ENCODE assay signal across 2 cellular contexts in genomic region chr5:10591159-10591558, GRCh38.
TF ChIP-seq lines count a peak whose summit lies in the region.

No MANE protein-coding gene starts in this region.

TF ChIP-seq in HCT116, 20 proteins besides CTCF, POLR2A, EP300 and RAD21:
- TF ChIP-seq SP1 (IDR thresholded peaks at IDR 0.05; ENCODE audit: low read depth) (no peak), MAX (IDR thresholded peaks at IDR 0.05) (no peak), SIN3A (IDR thresholded peaks at IDR 0.05; ENCODE audit: low read depth) (no peak), SRF (IDR thresholded peaks at IDR 0.05; ENCODE audit: low read depth) (no peak), ZBTB33 (IDR thresholded peaks at IDR 0.05; ENCODE audit: extremely low read depth, insufficient replicate concordance, low read length) (no peak), REST (IDR thresholded peaks at IDR 0.05; ENCODE audit: low read depth) (no peak), ELF1 (IDR thresholded peaks at IDR 0.05; ENCODE audit: borderline replicate concordance, low read depth) (no peak), POLR2AphosphoS5 (IDR thresholded peaks at IDR 0.05; ENCODE audit: low read depth, low read length) (no peak), CEBPB (IDR thresholded peaks at IDR 0.05; ENCODE audit: low read depth) (no peak), ZFX (IDR thresholded peaks at IDR 0.05) (no peak)

TF ChIP-seq in K562, 482 proteins besides CTCF, POLR2A, EP300 and RAD21:
- TF ChIP-seq DMBX1 (CRISPR knock-in tag; IDR thresholded peaks at IDR 0.05; ENCODE audit: borderline replicate concordance): 0 out of 2 replicates have a peak, but pooled peaks have one; percentile 35
- no peak for TF ChIP-seq GABPA (tag; conservative IDR thresholded peaks at IDR 0.05; ENCODE audit: low read depth)
